Comparison of ENCODE assay signal across 13 cellular contexts in genomic region chr7:1925349-1925748, GRCh38.
DNase-seq lines count a peak whose midpoint lies in the region; ATAC-seq lines count a peak whose summit lies in the region.
"Had no signal": no experiment of that assay in that cellular context is flagged by ENCODE, and none has a peak within 500 bp of the region (broad histone marks: within the 10 kb centered on the region; RNA-seq: fewer than 3 reads in every experiment).

No MANE protein-coding gene starts in this region.

- no peak overlapping the region for H3K27ac ChIP-seq in mesendoderm (ENCODE audit: low read depth, low read length)

- H3K4me3 ChIP-seq in mesendoderm (ENCODE audit: low read length): no peak overlapping the region

- no peaks in the 10 kb centered on the region for H3K79me2 ChIP-seq in mesendoderm (ENCODE audit: control insufficient read depth, insufficient read depth, low read length)

- H3K4me1 ChIP-seq in mesendoderm (ENCODE audit: control insufficient read depth, low read depth, low read length): no peaks in the 10 kb centered on the region

- no peak overlapping the region for H4K8ac ChIP-seq in mesendoderm (ENCODE audit: low read depth, low read length)

- CTCF ChIA-PET in activated CD4-positive, alpha-beta memory T cell treated with anti-CD3 and anti-CD28 coated beads, Interleukin-2, amount 10 ng/mL, durations not matched to agents 7 days and 5 days (lab: Charles Lee): interaction anchor here (0.5 kb wide), 1 partner anchor 850 kb away, joined by 3 read pairs; no protein-coding TSS in a partner anchor

- H3K18ac ChIP-seq in mesendoderm (ENCODE audit: low read length): no peak overlapping the region

- H3K27me3 Mint-ChIP-seq in activated CD4-positive, alpha-beta memory T cell treated with anti-CD3 and anti-CD28 coated beads, Interleukin-2, amount 10 ng/mL, durations not matched to agents 7 days and 5 days: peaks cover 14% of the 10 kb centered on the region

- no peaks in the 10 kb centered on the region for H3K27me3 ChIP-seq in mesendoderm (ENCODE audit: insufficient read depth, low read length, poor library complexity)

- no peak overlapping the region for H4K5ac ChIP-seq in mesendoderm (ENCODE audit: low read length)

- WGBS in mesendoderm (ENCODE audit: extremely low coverage, insufficient coverage, low lambda C conversion rate): no CpG with 5 or more reads among the region's 12 CpGs

- no peak overlapping the region for H3K4ac ChIP-seq in mesendoderm (ENCODE audit: low read depth, low read length)

- POLR2A ChIA-PET in activated CD4-positive, alpha-beta memory T cell treated with anti-CD3 and anti-CD28 coated beads, Interleukin-2, amount 10 ng/mL, durations not matched to agents 7 days and 5 days (lab: Charles Lee): interaction anchor here (1.3 kb wide), 1 partner anchor 15 kb away, joined by 4 read pairs; no protein-coding TSS in a partner anchor

- peak overlapping the region; percentile 53 for H3K27ac Mint-ChIP-seq in activated CD4-positive, alpha-beta memory T cell treated with anti-CD3 and anti-CD28 coated beads, Interleukin-2, amount 10 ng/mL, durations not matched to agents 7 days and 5 days

- H2BK5ac ChIP-seq in mesendoderm (ENCODE audit: low read length): no peak overlapping the region

- peaks cover 38% of the 10 kb centered on the region for H3K36me3 Mint-ChIP-seq in activated CD4-positive, alpha-beta memory T cell treated with anti-CD3 and anti-CD28 coated beads, Interleukin-2, amount 10 ng/mL, durations not matched to agents 7 days and 5 days (ENCODE audit: low read depth)

- peaks cover 62% of the 10 kb centered on the region for H3K4me1 Mint-ChIP-seq in activated CD4-positive, alpha-beta memory T cell treated with anti-CD3 and anti-CD28 coated beads, Interleukin-2, amount 10 ng/mL, durations not matched to agents 7 days and 5 days

- no peak overlapping the region for H3K4me2 ChIP-seq in mesendoderm (ENCODE audit: low read length)

- H3K23ac ChIP-seq in mesendoderm (ENCODE audit: low read length): no peak overlapping the region

- no peaks in the 10 kb centered on the region for H3K79me1 ChIP-seq in mesendoderm (ENCODE audit: low read length)

- no peak overlapping the region for H3K56ac ChIP-seq in mesendoderm (ENCODE audit: low read length)

- ATAC-seq in GM21825 (IDR thresholded peaks at IDR 0.05; ENCODE audit: unreplicated experiment): no peak
- no peak for ATAC-seq in HG03139 (IDR thresholded peaks at IDR 0.05; ENCODE audit: unreplicated experiment)

- H3K9ac ChIP-seq in mesendoderm (ENCODE audit: low read length): no peak overlapping the region

- H3K9me3 Mint-ChIP-seq in activated CD4-positive, alpha-beta memory T cell treated with anti-CD3 and anti-CD28 coated beads, Interleukin-2, amount 10 ng/mL, durations not matched to agents 7 days and 5 days: no peaks in the 10 kb centered on the region

- H3K36me3 ChIP-seq in mesendoderm (ENCODE audit: control insufficient read depth, insufficient read depth, low read length): no peaks in the 10 kb centered on the region

- H2AK5ac ChIP-seq in mesendoderm (ENCODE audit: low read length): no peak overlapping the region

- no peak overlapping the region for H2BK15ac ChIP-seq in mesendoderm (replicated peaks; ENCODE audit: low read depth)

- peak overlapping the region; percentile 34 for H3K4me3 Mint-ChIP-seq in activated CD4-positive, alpha-beta memory T cell treated with anti-CD3 and anti-CD28 coated beads, Interleukin-2, amount 10 ng/mL, durations not matched to agents 7 days and 5 days

- no peak overlapping the region for H2BK120ac ChIP-seq in mesendoderm (ENCODE audit: low read depth, low read length)

- DNase-seq in NCI-H524 (lab: John Stamatoyannopoulos, UW) (peak; percentile 4 to 46), NCI-H524 treated with DMSO at 0.1 percent for 48 hours (lab: John Stamatoyannopoulos, UW) (no peak), HCEC 1CT (peak; percentile 9), mesendoderm (peak; percentile 61), midbrain (lab: John Stamatoyannopoulos, UW) (no peak)
- DNase-seq in activated CD4-positive, alpha-beta memory T cell treated with anti-CD3 and anti-CD28 coated beads, Interleukin-2, amount 10 ng/mL, durations not matched to agents 7 days and 5 days: no peak
- DNase-seq: AML-193, amniotic stem cell, mammary epithelial cell, NCI-H1417 treated with DMSO at 0.1 percent for 48 hours, small intestine had no signal

Comparison
In these comparisons a context has a peak if more than half of its experiments do, and no peak if none do; other contexts are left out.
1. DNase-seq: peak in NCI-H524 (2 of 2), HCEC 1CT (single experiment) and mesendoderm (single experiment); none in NCI-H524 treated with DMSO at 0.1 percent for 48 hours (single experiment), activated CD4-positive, alpha-beta memory T cell treated with anti-CD3 and anti-CD28 coated beads, Interleukin-2, amount 10 ng/mL, durations not matched to agents 7 days and 5 days (single experiment) and midbrain (single experiment).